In genomic region chr3:56917337-56917697, GRCh38 we compare ENCODE assay signal across 1 cellular context.
TF ChIP-seq lines count a peak whose summit lies in the region.

No MANE protein-coding gene starts in this region.

TF ChIP-seq in GM23338, 12 proteins besides CTCF, POLR2A, EP300 and RAD21 (continued from another document):
- TF ChIP-seq ZNF462 (CRISPR knock-in tag; IDR thresholded peaks at IDR 0.05), result no peak
- TF ChIP-seq EZH2phosphoT487 (IDR thresholded peaks at IDR 0.05; ENCODE audit: unreplicated experiment), result no peak
- TF ChIP-seq REST (IDR thresholded peaks at IDR 0.05; ENCODE audit: unreplicated experiment), result no peak
- TF ChIP-seq POLR2AphosphoS5 (IDR thresholded peaks at IDR 0.05; ENCODE audit: low read depth), result no peak
- TF ChIP-seq ZNF114 (CRISPR knock-in tag; IDR thresholded peaks at IDR 0.05), result no peak
